28 cellular contexts compared by ENCODE assay signal in the genomic region with DNA sequence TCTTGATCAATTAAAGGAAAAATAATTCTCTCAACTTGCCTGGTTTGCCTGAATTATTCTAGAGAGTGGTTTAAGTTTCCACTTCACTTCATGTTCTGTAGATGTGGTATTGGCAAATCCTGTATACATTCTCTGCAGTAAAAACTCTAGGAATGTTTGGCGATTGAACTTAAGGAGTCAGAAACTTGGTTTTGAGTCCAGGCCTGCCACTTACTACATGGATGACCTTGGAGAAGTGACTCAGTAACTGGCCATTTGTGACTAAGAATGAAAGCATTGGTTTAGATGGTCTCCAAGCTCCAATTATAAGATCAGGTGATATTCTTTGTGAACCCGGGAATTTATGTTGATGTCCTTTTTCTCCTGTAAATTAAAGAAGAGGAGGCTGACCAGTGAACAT.
DNase-seq lines count a peak whose midpoint lies in the region; FAIRE-seq and TF ChIP-seq lines count a peak whose summit lies in the region.
"Had no signal": no experiment of that assay in that cellular context is flagged by ENCODE, and none has a peak within 500 bp of the region (broad histone marks: within the 10 kb centered on the region; RNA-seq: fewer than 3 reads in every experiment).

No MANE protein-coding gene starts in this region.

- no peak overlapping the region for H3K4me3 Mint-ChIP-seq in MCF 10A (ENCODE audit: unreplicated experiment)
- no peak overlapping the region for H3K4me3 Mint-ChIP-seq in CD4-positive, alpha-beta memory T cell
- H3K4me3 Mint-ChIP-seq: central memory CD8-positive, alpha-beta T cell; IgD-negative memory B cell; neural progenitor cell had no signal

- no TSS peak for BruUV-seq in MCF 10A (replicated peaks; lab: Mats Ljungman, UMichigan)

- no peaks in the 10 kb centered on the region for H3K4me1 Mint-ChIP-seq in MCF 10A (ENCODE audit: insufficient read depth, unreplicated experiment)
- no peaks in the 10 kb centered on the region for H3K4me1 Mint-ChIP-seq in CD4-positive, alpha-beta memory T cell
- H3K4me1 Mint-ChIP-seq: central memory CD8-positive, alpha-beta T cell; IgD-negative memory B cell; neural progenitor cell had no signal

- H3K9me3 ChIP-seq in breast epithelium, result no peaks in the 10 kb centered on the region
- no peaks in the 10 kb centered on the region for H3K9me3 ChIP-seq in CD4-positive, alpha-beta memory T cell (ENCODE audit: control insufficient read depth in 1 of 2, low read length in 2 of 2)
- H3K9me3 ChIP-seq: adrenal gland, BLaER1, left ventricle myocardium inferior had no signal

- H3K4me1 ChIP-seq in breast epithelium, result no peaks in the 10 kb centered on the region
- no peaks in the 10 kb centered on the region for H3K4me1 ChIP-seq in CD4-positive, alpha-beta memory T cell (ENCODE audit: insufficient read depth, low read length)
- H3K4me1 ChIP-seq: adrenal gland, BLaER1, left ventricle myocardium inferior, neural progenitor cell had no signal

- POLR2A ChIA-PET in MCF 10A (lab: Yijun Ruan, JAX), result no interaction called here
- POLR2A ChIA-PET in CD4-positive, alpha-beta memory T cell (lab: Charles Lee; ENCODE audit: partially characterized antibody), result no interaction called here

- no peak for FAIRE-seq in GM12892 (lab: Jason Lieb, UNC)
- FAIRE-seq: G401.6 had no signal

- TF ChIP-seq POLR2A in breast epithelium (IDR thresholded peaks at IDR 0.05), result no peak
- no peak for TF ChIP-seq POLR2A in GM12892 (IDR thresholded peaks at IDR 0.05; ENCODE audit: low read depth, low read length)

- H3K36me3 Mint-ChIP-seq in MCF 10A (ENCODE audit: insufficient read depth, unreplicated experiment), result no peaks in the 10 kb centered on the region
- H3K36me3 Mint-ChIP-seq in CD4-positive, alpha-beta memory T cell, result no peaks in the 10 kb centered on the region
- H3K36me3 Mint-ChIP-seq: neural progenitor cell had no signal

- H3K27me3 ChIP-seq in breast epithelium (no peaks in the 10 kb centered on the region), kidney epithelial cell (ENCODE audit: control insufficient read depth, insufficient read depth, low read length) (no peaks in the 10 kb centered on the region)
- H3K27me3 ChIP-seq in CD4-positive, alpha-beta memory T cell (ENCODE audit: insufficient read depth, low read length), result no peaks in the 10 kb centered on the region
- H3K27me3 ChIP-seq: adrenal gland, BLaER1, neural progenitor cell had no signal

- no peaks in the 10 kb centered on the region for H3K9me3 Mint-ChIP-seq in MCF 10A (ENCODE audit: unreplicated experiment)
- H3K9me3 Mint-ChIP-seq in CD4-positive, alpha-beta memory T cell, result peaks cover 0 to 3% (median 0%) of the 10 kb centered on the region in 8 donors
- H3K9me3 Mint-ChIP-seq: central memory CD8-positive, alpha-beta T cell; neural progenitor cell had no signal

- H3K36me3 ChIP-seq in breast epithelium (no peaks in the 10 kb centered on the region), kidney epithelial cell (ENCODE audit: control insufficient read depth, insufficient read depth, low read length) (no peaks in the 10 kb centered on the region)
- no peaks in the 10 kb centered on the region for H3K36me3 ChIP-seq in CD4-positive, alpha-beta memory T cell (ENCODE audit: insufficient read depth, low read length)
- H3K36me3 ChIP-seq: adrenal gland, BLaER1, left ventricle myocardium inferior, neural progenitor cell had no signal

- TF ChIP-seq CTCF in breast epithelium (IDR thresholded peaks at IDR 0.05), result no peak
- TF ChIP-seq CTCF in MCF 10A (IDR thresholded peaks at IDR 0.05; ENCODE audit: unreplicated experiment), result no peak
- TF ChIP-seq CTCF in kidney epithelial cell (IDR thresholded peaks at IDR 0.05; ENCODE audit: insufficient read depth, low read length, poor library complexity, severe bottlenecking), result no peak

- no peak overlapping the region for H3K27ac Mint-ChIP-seq in MCF 10A (ENCODE audit: low read depth, unreplicated experiment)
- H3K27ac Mint-ChIP-seq in CD4-positive, alpha-beta memory T cell, result no peak overlapping the region
- H3K27ac Mint-ChIP-seq: IgD-negative memory B cell, neural progenitor cell had no signal

- intact Hi-C loops in breast epithelium (cut with DNase I; ENCODE audit: low total_unique reads) (no loop called here), MCF 10A (cut with micrococcal nuclease) (no loop called here)
- intact Hi-C loops in CD4-positive, alpha-beta memory T cell (cut with micrococcal nuclease), result no loop called here

- H3K27me3 Mint-ChIP-seq in MCF 10A (ENCODE audit: insufficient read depth, unreplicated experiment), result no peaks in the 10 kb centered on the region
- H3K27me3 Mint-ChIP-seq in CD4-positive, alpha-beta memory T cell, result peaks cover 0 to 3% of the 10 kb centered on the region in 2 donors

- peak overlapping the region; percentile 16 to 37 for H3K27ac ChIP-seq in breast epithelium
- H3K27ac ChIP-seq in CD4-positive, alpha-beta memory T cell (ENCODE audit: low read depth, low read length), result no peak overlapping the region
- H3K27ac ChIP-seq: 22Rv1, adrenal gland, BLaER1, HL-60, neural progenitor cell, VCaP had no signal

- H3K4me3 ChIP-seq in breast epithelium (no peak overlapping the region), kidney epithelial cell (ENCODE audit: low read depth, low read length) (no peak overlapping the region)
- no peak overlapping the region for H3K4me3 ChIP-seq in CD4-positive, alpha-beta memory T cell (ENCODE audit: low read length in 2 of 2)
- H3K4me3 ChIP-seq: adrenal gland, BLaER1, left ventricle myocardium inferior, neural progenitor cell had no signal

- DNase-seq in breast epithelium (ENCODE audit: low spot score in 2 of 2) (no peak), MCF 10A (ENCODE audit: unreplicated experiment) (no peak), astrocyte of the hippocampus (ENCODE audit: low read depth, low spot score) (peak; percentile 64), kidney epithelial cell (ENCODE audit: low read depth) (peak; percentile 18), SK-N-DZ (ENCODE audit: low spot score) (no peak), GM12892 (ENCODE audit: insufficient read length) (no peak), inferior parietal cortex (ENCODE audit: extremely low spot score) (no peak)
- DNase-seq in CD4-positive, alpha-beta memory T cell, result no peak
- DNase-seq: activated CD4-positive, alpha-beta T cell treated with anti-CD3 and anti-CD28 coated beads, Interleukin-2, amount 50 U/mL, for 1 hour; activated CD8-positive, alpha-beta memory T cell treated with anti-CD3 and anti-CD28 coated beads, Interleukin-2, amount 50 U/mL, for 48 hours; activated gamma-delta T cell; adrenal gland; effector CD4-positive, alpha-beta T cell; erythroblast; left ventricle myocardium inferior; NCI-H1694; NCI-H82; SHP77; stimulated activated CD4-positive, alpha-beta T cell treated with anti-CD3 and anti-CD28 coated beads, Interleukin-12 subunit alpha, Interleukin-12 subunit beta, amount 100 ng/mL, for 4 hours; stimulated activated CD8-positive, alpha-beta memory T cell treated with anti-CD3 and anti-CD28 coated beads, Interleukin-4, amount 100 ng/mL, for 48 hours had no signal

- CTCF ChIA-PET in MCF 10A (lab: Yijun Ruan, JAX), result interaction anchor here (0.6 kb wide), 1 partner anchor 76 kb away, joined by 4 read pairs; no protein-coding TSS in a partner anchor
- CTCF ChIA-PET in CD4-positive, alpha-beta memory T cell (lab: Charles Lee; ENCODE audit: partially characterized antibody), result no interaction called here

Comparison
In these comparisons a context has a peak if more than half of its experiments do, and no peak if none do; other contexts are left out.
1. DNase-seq: peak in astrocyte of the hippocampus (single experiment) and kidney epithelial cell (single experiment); none in breast epithelium (0 of 2), MCF 10A (single experiment), SK-N-DZ (single experiment), CD4-positive, alpha-beta memory T cell (0 of 5), GM12892 (single experiment) and inferior parietal cortex (single experiment).